Comparison of ENCODE assay signal across 15 cellular contexts in the genomic region with DNA sequence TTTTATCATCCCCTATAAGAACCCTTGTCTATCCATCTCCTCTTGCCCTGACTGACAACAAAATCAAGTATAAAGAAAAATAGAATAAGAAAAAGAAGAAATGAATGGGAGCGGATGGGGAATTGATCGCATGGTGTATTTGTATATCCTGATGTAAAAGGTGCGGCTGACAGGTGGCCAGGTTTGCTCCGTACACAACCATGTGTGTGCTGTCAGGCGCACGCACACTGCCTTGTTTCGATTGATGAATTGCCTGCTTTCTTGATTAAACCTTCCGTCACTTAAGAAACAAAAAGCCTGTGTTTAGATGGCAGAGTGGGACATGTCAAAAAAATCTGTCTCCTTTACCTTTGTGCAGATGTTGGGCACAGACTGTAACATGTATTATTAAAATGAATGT.
"Had no signal": no experiment of that assay in that cellular context is flagged by ENCODE, and none has a peak within 500 bp of the region (broad histone marks: within the 10 kb centered on the region; RNA-seq: fewer than 3 reads in every experiment).

No MANE protein-coding gene starts in this region.

- DNase-seq: activated CD4-positive, alpha-beta T cell treated with anti-CD3 and anti-CD28 coated beads for 4 hours; activated CD4-positive, alpha-beta T cell treated with anti-CD3 and anti-CD28 coated beads, Interleukin-2, amount 50 U/mL, for 48 hours; activated gamma-delta T cell; activated naive CD4-positive, alpha-beta T cell treated with anti-CD3 and anti-CD28 coated beads, Interleukin-2, amount 10 ng/mL, durations not matched to agents 7 days and 5 days; activated naive CD8-positive, alpha-beta T cell treated with anti-CD3 and anti-CD28 coated beads, Interleukin-2, amount 10 ng/mL, durations not matched to agents 7 days and 5 days; activated T-cell treated with anti-CD3 and anti-CD28 coated beads, Interleukin-2, amount 50 U/mL, for 24 hours; brain microvascular endothelial cell; effector memory CD4-positive, alpha-beta T cell; left ventricle myocardium inferior; mesendoderm; natural killer cell; stimulated activated CD4-positive, alpha-beta T cell treated with anti-CD3 and anti-CD28 coated beads, Interleukin-2, amount 100 ng/mL, for 48 hours; stimulated activated naive CD8-positive, alpha-beta T cell treated with anti-CD3 and anti-CD28 coated beads, Interleukin-15, Interleukin-2, amounts not matched to agents 100 U/mL and 50 U/mL, for 24 hours; testis; transverse colon had no signal

- ATAC-seq: stimulated activated naive CD8-positive, alpha-beta T cell treated with anti-CD3 and anti-CD28 coated beads, Interleukin-15, Interleukin-2, amounts not matched to agents 100 U/mL and 50 U/mL, for 24 hours had no signal
